Comparison of ENCODE assay signal across 24 cellular contexts in the genomic region with DNA sequence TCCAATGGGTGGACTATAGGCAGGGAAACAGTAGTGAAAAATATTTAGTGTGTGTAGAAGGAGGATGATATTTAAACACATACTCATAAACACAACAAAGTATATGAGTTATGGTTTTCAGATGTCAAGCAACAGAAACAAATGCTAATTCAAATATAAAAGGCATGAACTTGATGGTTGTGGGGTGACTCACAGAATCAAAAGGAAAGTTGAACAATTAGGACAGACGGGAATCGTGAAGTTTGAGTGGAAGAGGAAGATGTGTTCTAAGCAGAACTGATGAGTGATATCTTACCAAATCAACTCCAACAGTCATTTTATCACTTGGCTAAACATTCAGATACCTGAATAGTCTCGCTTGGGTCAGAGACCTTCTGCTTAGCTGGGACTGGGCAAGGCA. TPM values are rescaled to one million over a fixed set of nuclear protein-coding genes. Genes with fewer than 3 reads are reported as not detected.
DNase-seq lines count a peak whose midpoint lies in the region; ATAC-seq and TF ChIP-seq lines count a peak whose summit lies in the region.
"Had no signal": no experiment of that assay in that cellular context is flagged by ENCODE, and none has a peak within 500 bp of the region (broad histone marks: within the 10 kb centered on the region; RNA-seq: fewer than 3 reads in every experiment).

No MANE protein-coding gene starts in this region.

- no peak for TF ChIP-seq CTCF in body of pancreas (IDR thresholded peaks at IDR 0.05)
- TF ChIP-seq CTCF in mucosa of descending colon (IDR thresholded peaks at IDR 0.05), result no peak

- H3K4me3 Mint-ChIP-seq in stimulated activated naive CD8-positive, alpha-beta T cell treated with anti-CD3 and anti-CD28 coated beads, Interleukin-15, amount 100 ng/mL, for 72 hours, result no peak overlapping the region
- H3K4me3 Mint-ChIP-seq: activated naive CD8-positive, alpha-beta T cell treated with anti-CD3 and anti-CD28 coated beads, Interleukin-2, amount 10 ng/mL, durations not matched to agents 7 days and 5 days; effector memory CD8-positive, alpha-beta T cell; mesothelial cell of epicardium; nephron; WTC11 had no signal

- TF ChIP-seq POLR2A in body of pancreas (IDR thresholded peaks at IDR 0.05), result no peak

- H3K9me3 ChIP-seq in body of pancreas (no peaks in the 10 kb centered on the region), mucosa of descending colon (peaks cover 11% of the 10 kb centered on the region)
- H3K9me3 ChIP-seq: SK-N-SH had no signal

- H3K4me3 ChIP-seq in body of pancreas, result no peak overlapping the region
- H3K4me3 ChIP-seq in mucosa of descending colon, result no peak overlapping the region
- H3K4me3 ChIP-seq: suprapubic skin, uterus had no signal

- no peaks in the 10 kb centered on the region for H3K27me3 Mint-ChIP-seq in stimulated activated naive CD8-positive, alpha-beta T cell treated with anti-CD3 and anti-CD28 coated beads, Interleukin-15, amount 100 ng/mL, for 72 hours

- no peak overlapping the region for H3K27ac Mint-ChIP-seq in stimulated activated naive CD8-positive, alpha-beta T cell treated with anti-CD3 and anti-CD28 coated beads, Interleukin-15, amount 100 ng/mL, for 72 hours
- H3K27ac Mint-ChIP-seq: activated naive CD8-positive, alpha-beta T cell treated with anti-CD3 and anti-CD28 coated beads, Interleukin-2, amount 10 ng/mL, durations not matched to agents 7 days and 5 days; activated T-helper 2 cell treated with anti-CD3 and anti-CD28 coated beads, Interferon-gamma antibody, Interleukin-2, Interleukin-4, amounts not matched to agents 10 μg/mL and 5 μg/mL and 100 μg/mL, durations not matched to agents 14 hours and 24 hours and 36 hours; effector memory CD8-positive, alpha-beta T cell; mesothelial cell of epicardium; WTC11 had no signal

- DNase-seq in CD1c-positive myeloid dendritic cell (ENCODE audit: extremely low spot score) (peak; percentile 52), HPDE6-E6E7 (ENCODE audit: extremely low spot score) (peak; percentile 27), body of pancreas (no peak), iris pigment epithelial cell (ENCODE audit: low read depth) (peak; percentile 55), mucosa of descending colon (no peak), sciatic nerve (ENCODE audit: low spot score) (no peak)
- DNase-seq in stimulated activated naive CD8-positive, alpha-beta T cell treated with anti-CD3 and anti-CD28 coated beads, Interleukin-15, amount 100 ng/mL, for 72 hours, result no peak
- DNase-seq: activated naive CD8-positive, alpha-beta T cell treated with anti-CD3 and anti-CD28 coated beads, Interleukin-2, amount 10 ng/mL, durations not matched to agents 7 days and 5 days; C1 segment of cervical spinal cord; DMS 273 treated with DMSO at 0.1 percent for 48 hours; effector memory CD8-positive, alpha-beta T cell; GDM1; MM.1S; NCI-H146; NCI-H524; posterior cingulate gyrus; SK-N-SH; uterus had no signal

- H3K27me3 ChIP-seq in body of pancreas, result no peaks in the 10 kb centered on the region
- H3K27me3 ChIP-seq: uterus had no signal

- 56 to 73% methylated on average over 3 of the region's 3 CpGs for WGBS in body of pancreas, 2 donors

- peak overlapping the region; percentile 83 to 91 (median 86) for H3K27ac ChIP-seq in body of pancreas
- H3K27ac ChIP-seq: suprapubic skin, uterus had no signal

- H3K9me3 Mint-ChIP-seq in stimulated activated naive CD8-positive, alpha-beta T cell treated with anti-CD3 and anti-CD28 coated beads, Interleukin-15, amount 100 ng/mL, for 72 hours, result peaks cover 6 to 11% of the 10 kb centered on the region in 2 donors

- H3K4me1 ChIP-seq in body of pancreas, result peaks cover 42% of the 10 kb centered on the region
- peaks cover 10% of the 10 kb centered on the region for H3K4me1 ChIP-seq in mucosa of descending colon (ENCODE audit: low read depth)
- H3K4me1 ChIP-seq: uterus had no signal

- ATAC-seq in body of pancreas, result no peak
- ATAC-seq in stimulated activated naive CD8-positive, alpha-beta T cell treated with anti-CD3 and anti-CD28 coated beads, Interleukin-15, amount 100 ng/mL, for 72 hours, result no peak
- ATAC-seq in mucosa of descending colon, result no peak
- ATAC-seq in sciatic nerve, result no peak
- no peak for ATAC-seq in GM18909 (IDR thresholded peaks at IDR 0.05; ENCODE audit: poor library complexity, unreplicated experiment)
- ATAC-seq: effector memory CD8-positive, alpha-beta T cell; WTC11 had no signal

- peaks cover 11% of the 10 kb centered on the region for H3K4me1 Mint-ChIP-seq in stimulated activated naive CD8-positive, alpha-beta T cell treated with anti-CD3 and anti-CD28 coated beads, Interleukin-15, amount 100 ng/mL, for 72 hours
- H3K4me1 Mint-ChIP-seq: activated naive CD8-positive, alpha-beta T cell treated with anti-CD3 and anti-CD28 coated beads, Interleukin-2, amount 10 ng/mL, durations not matched to agents 7 days and 5 days had no signal

- intact Hi-C loops in body of pancreas (cut with DNase I) (no loop called here), mucosa of descending colon (cut with DNase I, micrococcal nuclease) (no loop called here), sciatic nerve (cut with DNase I) (no loop called here)

- H3K36me3 ChIP-seq in body of pancreas (replicated peaks in 1 of 2; ENCODE audit: insufficient read depth in 1 of 2, low read depth in 2 of 2) (no peaks in the 10 kb centered on the region), mucosa of descending colon (ENCODE audit: low read depth) (no peaks in the 10 kb centered on the region)
- H3K36me3 ChIP-seq: suprapubic skin, uterus had no signal

RNA-seq across cellular contexts. Expression of a gene that starts 53.6 kb away (rescaled TPM):
- total RNA-seq in body of pancreas (100 to 1,000 TPM in 1 of 2 donors, 10 to 100 TPM in 1; 90.0 to 210 TPM), mucosa of descending colon (100 to 1,000 TPM; 116 to 192 (median 178) TPM), sciatic nerve (606 TPM)

Comparison
In these comparisons a context has a peak if more than half of its experiments do, and no peak if none do; other contexts are left out.
1. DNase-seq: peak in CD1c-positive myeloid dendritic cell (single experiment), HPDE6-E6E7 (single experiment) and iris pigment epithelial cell (single experiment); none in body of pancreas (0 of 4), stimulated activated naive CD8-positive, alpha-beta T cell treated with anti-CD3 and anti-CD28 coated beads, Interleukin-15, amount 100 ng/mL, for 72 hours (0 of 2), mucosa of descending colon (0 of 3) and sciatic nerve (single experiment).